8 cellular contexts compared by ENCODE assay signal in the genomic region with DNA sequence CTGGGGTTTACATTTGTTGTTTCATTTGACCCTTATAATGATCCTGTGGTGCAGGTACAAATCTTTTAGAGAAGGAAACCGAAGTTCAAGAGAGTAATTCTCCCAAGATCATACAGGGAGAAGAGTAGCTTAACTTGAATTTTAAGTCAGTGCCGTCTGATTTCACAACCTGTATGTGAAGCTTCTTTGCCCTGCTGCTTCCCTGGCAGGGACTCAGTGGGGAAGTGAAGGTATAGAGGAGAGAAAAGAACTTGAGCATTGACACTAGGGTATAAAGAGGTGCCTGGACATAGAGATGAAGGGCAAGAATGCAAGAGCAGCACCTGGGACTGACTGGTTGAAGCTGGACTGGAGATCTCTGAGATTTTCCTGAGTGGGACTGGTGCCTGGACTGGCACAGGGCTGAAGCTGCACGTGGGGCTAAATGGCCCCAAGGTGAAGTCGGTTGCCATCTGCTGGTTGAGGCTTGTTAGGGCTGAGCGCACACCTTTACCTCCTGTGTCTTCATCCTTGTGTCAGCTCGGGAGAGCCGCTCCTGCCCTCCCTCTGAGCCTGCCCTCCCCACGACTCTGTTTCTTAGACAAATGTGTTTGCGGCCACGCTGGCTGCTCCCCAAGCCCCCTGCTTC. TPM values are rescaled to one million over a fixed set of nuclear protein-coding genes. Genes with fewer than 3 reads are reported as not detected.
DNase-seq lines count a peak whose midpoint lies in the region; ATAC-seq lines count a peak whose summit lies in the region.

No MANE protein-coding gene starts in this region.

- H3K4me1 Mint-ChIP-seq in activated T-cell treated with anti-CD3 and anti-CD28 coated beads, Interleukin-2, amount 50 U/mL, for 4 hours (ENCODE audit: low read depth), result peaks cover 30% of the 10 kb centered on the region

- H3K4me3 Mint-ChIP-seq in activated T-cell treated with anti-CD3 and anti-CD28 coated beads, Interleukin-2, amount 50 U/mL, for 4 hours, result peak overlapping the region; percentile 50

- no peaks in the 10 kb centered on the region for H3K9me3 Mint-ChIP-seq in activated T-cell treated with anti-CD3 and anti-CD28 coated beads, Interleukin-2, amount 50 U/mL, for 4 hours

- intact Hi-C loops in Right ventricle myocardium superior (cut with DNase I), result no loop called here

- DNase-seq in NCI-H146 (lab: John Stamatoyannopoulos, UW), result peak; percentile 68
- DNase-seq in NCI-H146 treated with DMSO at 0.1 percent for 48 hours (lab: John Stamatoyannopoulos, UW; ENCODE audit: unreplicated experiment), result no peak
- DNase-seq in NCI-H460 (ENCODE audit: extremely low read depth, low read depth), result peak; percentile 30
- DNase-seq in activated T-cell treated with anti-CD3 and anti-CD28 coated beads, Interleukin-2, amount 50 U/mL, for 4 hours, result peak; percentile 44
- DNase-seq in Right ventricle myocardium superior, result no peak
- peak; percentile 15 to 29 for DNase-seq in stimulated activated CD4-positive, alpha-beta T cell treated with anti-CD3 and anti-CD28 coated beads, Interleukin-12 subunit alpha, Interleukin-12 subunit beta, amount 100 ng/mL, for 24 hours (ENCODE audit: low read depth in 2 of 2)
- no peak for DNase-seq in epidermal melanocyte (ENCODE audit: insufficient read length, low spot score)

- no peaks in the 10 kb centered on the region for H3K36me3 Mint-ChIP-seq in activated T-cell treated with anti-CD3 and anti-CD28 coated beads, Interleukin-2, amount 50 U/mL, for 4 hours (ENCODE audit: insufficient read depth)

- ATAC-seq in HG02852 (IDR thresholded peaks at IDR 0.05; ENCODE audit: unreplicated experiment) (peak; percentile 71), Right ventricle myocardium superior (ENCODE audit: poor library complexity) (peak; percentile 93)
- peak; percentile 54 to 67 for ATAC-seq in activated T-cell treated with anti-CD3 and anti-CD28 coated beads, Interleukin-2, amount 50 U/mL, for 4 hours

- H3K27me3 Mint-ChIP-seq in activated T-cell treated with anti-CD3 and anti-CD28 coated beads, Interleukin-2, amount 50 U/mL, for 4 hours (ENCODE audit: low read depth), result no peaks in the 10 kb centered on the region

RNA-seq across cellular contexts. Expression of a gene that starts 41.8 kb away (rescaled TPM):
- 10.4 and 10.8 TPM in 2 replicates for total RNA-seq in NCI-H460 (2014; rRNA removed; shearing (Covaris generic))
- 5.4 and 7.5 TPM in 2 replicates for polyA plus RNA-seq in NCI-H460 (2014; cell fraction: nucleus; rRNA removed)
- 10 to 100 TPM; 28.3 to 31.0 (median 29.9) TPM for total RNA-seq in activated T-cell treated with anti-CD3 and anti-CD28 coated beads, Interleukin-2, amount 50 U/mL, for 4 hours
- total RNA-seq in Right ventricle myocardium superior, result 20.8 TPM

RNA-seq across cellular contexts. Expression of a gene that starts 42.4 kb away (rescaled TPM):
- total RNA-seq in NCI-H460 (2014; rRNA removed; shearing (Covaris generic)), result 31.6 and 39.5 TPM in 2 replicates
- 7.4 and 9.7 TPM in 2 replicates for polyA plus RNA-seq in NCI-H460 (2014; cell fraction: nucleus; rRNA removed)
- 10 to 100 TPM; 49.2 to 50.6 (median 50.0) TPM for total RNA-seq in activated T-cell treated with anti-CD3 and anti-CD28 coated beads, Interleukin-2, amount 50 U/mL, for 4 hours
- total RNA-seq in Right ventricle myocardium superior, result 26.2 TPM

Comparison
In these comparisons a context has a peak if more than half of its experiments do, and no peak if none do; other contexts are left out.
1. DNase-seq: peak in NCI-H146 (single experiment), NCI-H460 (single experiment), activated T-cell treated with anti-CD3 and anti-CD28 coated beads, Interleukin-2, amount 50 U/mL, for 4 hours (single experiment) and stimulated activated CD4-positive, alpha-beta T cell treated with anti-CD3 and anti-CD28 coated beads, Interleukin-12 subunit alpha, Interleukin-12 subunit beta, amount 100 ng/mL, for 24 hours (2 of 2); none in NCI-H146 treated with DMSO at 0.1 percent for 48 hours (single experiment), Right ventricle myocardium superior (single experiment) and epidermal melanocyte (single experiment).
2. Peak in every context shown above with its lines, with median percentiles within 50 percentile points of each other: ATAC-seq.